ENCODE assay signal across 8 cellular contexts in the genomic region with DNA sequence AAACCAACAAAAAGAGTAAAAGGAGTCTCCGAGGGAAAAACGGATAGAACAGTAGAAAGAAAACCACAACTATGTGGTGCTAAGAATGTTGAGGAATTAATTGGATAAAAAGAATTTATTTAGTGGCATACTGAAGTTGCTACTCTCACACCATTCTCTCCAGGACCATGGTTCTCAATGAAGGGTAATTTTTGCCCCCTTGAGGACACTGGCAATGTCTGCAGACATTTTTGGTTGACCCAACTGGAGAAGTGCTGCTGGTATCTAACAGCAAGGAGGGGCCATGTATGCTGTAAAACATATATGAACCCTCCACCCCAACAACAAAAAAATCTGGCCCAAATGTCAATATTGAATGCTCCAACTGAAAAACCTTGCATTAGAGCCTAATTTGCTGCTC.
DNase-seq lines count a peak whose midpoint lies in the region; ATAC-seq and TF ChIP-seq lines count a peak whose summit lies in the region.

No MANE protein-coding gene starts in this region.

- DNase-seq in GM10248 (ENCODE audit: extremely low spot score) (no peak), MM.1S (no peak), cerebellum (ENCODE audit: low spot score) (peak; percentile 17), progenitor cell of endocrine pancreas (ENCODE audit: low spot score, unreplicated experiment) (no peak), left cardiac atrium (no peak)
- DNase-seq in effector memory CD4-positive, alpha-beta T cell, result no peak

- TF ChIP-seq CTCF in GM10248 (IDR thresholded peaks at IDR 0.05; ENCODE audit: control extremely low read depth, extremely low read depth, low read depth, missing control alignments) (peak; percentile 11), MM.1S (IDR thresholded peaks at IDR 0.05; ENCODE audit: low read length) (peak; percentile 27), progenitor cell of endocrine pancreas (IDR thresholded peaks at IDR 0.05; ENCODE audit: unreplicated experiment) (peak; percentile 35)

- no peak overlapping the region for H3K27ac ChIP-seq in MM.1S (ENCODE audit: low read length)
- no peak overlapping the region for H3K27ac ChIP-seq in effector memory CD4-positive, alpha-beta T cell (ENCODE audit: insufficient read depth, low read length, poor library complexity, severe bottlenecking)

- H3K9me3 ChIP-seq in MM.1S (replicated peaks; ENCODE audit: insufficient read depth, low read length), result no peaks in the 10 kb centered on the region
- no peaks in the 10 kb centered on the region for H3K9me3 ChIP-seq in effector memory CD4-positive, alpha-beta T cell (ENCODE audit: control insufficient read depth, low read length)

- H3K36me3 ChIP-seq in MM.1S (replicated peaks; ENCODE audit: insufficient read depth, low read length), result no peaks in the 10 kb centered on the region; the same call in 1 of the 2 replicates
- peaks cover 20% of the 10 kb centered on the region for H3K36me3 ChIP-seq in effector memory CD4-positive, alpha-beta T cell (ENCODE audit: control insufficient read depth, insufficient read depth, low read length)

- H3K9me3 Mint-ChIP-seq in progenitor cell of endocrine pancreas (ENCODE audit: low read depth), result no peaks in the 10 kb centered on the region

- no peak overlapping the region for H3K4me2 ChIP-seq in MM.1S (ENCODE audit: low read depth, low read length)

- H3K9me2 ChIP-seq in MM.1S (replicated peaks; ENCODE audit: insufficient read depth, low read length), result no peaks in the 10 kb centered on the region

- no peaks in the 10 kb centered on the region for H3F3A ChIP-seq in MM.1S (ENCODE audit: insufficient read depth, low read length)

- H3K4me3 Mint-ChIP-seq in progenitor cell of endocrine pancreas (ENCODE audit: low read depth), result no peak overlapping the region

- H3K9ac ChIP-seq in MM.1S (ENCODE audit: low read length), result no peak overlapping the region

- H3K36me3 Mint-ChIP-seq in progenitor cell of endocrine pancreas (ENCODE audit: insufficient read depth), result peaks cover 27% of the 10 kb centered on the region

- H3K27me3 ChIP-seq in MM.1S (replicated peaks; ENCODE audit: insufficient read depth, low read length), result no peaks in the 10 kb centered on the region
- no peaks in the 10 kb centered on the region for H3K27me3 ChIP-seq in effector memory CD4-positive, alpha-beta T cell (replicated peaks; ENCODE audit: control insufficient read depth, insufficient read depth, low read length, poor library complexity, severe bottlenecking)

- no peak overlapping the region for H2AFZ ChIP-seq in MM.1S (ENCODE audit: low read length)

- H3K4me1 ChIP-seq in MM.1S (ENCODE audit: low read length), result no peaks in the 10 kb centered on the region
- no peaks in the 10 kb centered on the region for H3K4me1 ChIP-seq in effector memory CD4-positive, alpha-beta T cell (ENCODE audit: control insufficient read depth, insufficient read depth, low read length, poor library complexity, severe bottlenecking)

- POLR2A ChIA-PET in GM10248 (lab: Yijun Ruan, JAX), result no interaction called here

- H3K27me3 Mint-ChIP-seq in progenitor cell of endocrine pancreas, result no peaks in the 10 kb centered on the region

- H3K79me2 ChIP-seq in MM.1S (ENCODE audit: low read length), result no peaks in the 10 kb centered on the region

- no peaks in the 10 kb centered on the region for H4K20me1 ChIP-seq in MM.1S (ENCODE audit: insufficient read depth, low read length)

- H3K4me3 ChIP-seq in MM.1S (ENCODE audit: low read length), result no peak overlapping the region
- H3K4me3 ChIP-seq in effector memory CD4-positive, alpha-beta T cell (ENCODE audit: insufficient read depth, low read depth, low read length, poor library complexity, severe bottlenecking), result no peak overlapping the region

- intact Hi-C loops in left cardiac atrium (cut with DNase I), result no loop called here

- CTCF ChIA-PET in GM10248 (lab: Yijun Ruan, JAX), result no interaction called here

- peaks cover 14% of the 10 kb centered on the region for H3K4me1 Mint-ChIP-seq in progenitor cell of endocrine pancreas (ENCODE audit: low read depth)

- ATAC-seq in HG02798 (IDR thresholded peaks at IDR 0.05; ENCODE audit: poor library complexity, unreplicated experiment) (no peak), GM21367 (IDR thresholded peaks at IDR 0.05; ENCODE audit: unreplicated experiment) (no peak), left cardiac atrium (no peak)

- peak overlapping the region; percentile 56 for H3K27ac Mint-ChIP-seq in progenitor cell of endocrine pancreas
